ENCODE assay signal across 16 cellular contexts in genomic region chr7:69683002-69683401, GRCh38.
DNase-seq lines count a peak whose midpoint lies in the region; ATAC-seq and TF ChIP-seq lines count a peak whose summit lies in the region.
"Had no signal": no experiment of that assay in that cellular context is flagged by ENCODE, and none has a peak within 500 bp of the region (broad histone marks: within the 10 kb centered on the region; RNA-seq: fewer than 3 reads in every experiment).

No MANE protein-coding gene starts in this region.

- no peaks in the 10 kb centered on the region for H3K79me1 ChIP-seq in trophoblast cell (ENCODE audit: low read length)

- H3K36me3 ChIP-seq in trophoblast cell (ENCODE audit: control insufficient read depth in 1 of 2, insufficient read depth in 2 of 2, low read length in 2 of 2): no peaks in the 10 kb centered on the region
- H3K36me3 ChIP-seq: suprapubic skin had no signal

- DNase-seq in NCI-H526 (lab: John Stamatoyannopoulos, UW) (peak; percentile 19 to 48), NCI-H526 treated with DMSO at 0.1 percent for 48 hours (lab: John Stamatoyannopoulos, UW) (no peak), NCI-H69 (lab: John Stamatoyannopoulos, UW) (peak; percentile 91), trophoblast cell (no peak), GM20000 (ENCODE audit: low spot score) (no peak)
- DNase-seq: activated CD4-positive, alpha-beta T cell treated with anti-CD3 and anti-CD28 coated beads, Interleukin-2, amount 50 U/mL, for 1 hour; activated naive CD4-positive, alpha-beta T cell treated with Interleukin-2 at 50 U/mL for 16 hours; C1 segment of cervical spinal cord; foreskin melanocyte; kidney; Right ventricle myocardium superior had no signal

- no peak overlapping the region for H3K27ac ChIP-seq in trophoblast cell (ENCODE audit: low read depth, low read length)
- H3K27ac ChIP-seq: suprapubic skin had no signal

- no peak overlapping the region for H2AK5ac ChIP-seq in trophoblast cell (ENCODE audit: low read length)

- no peak overlapping the region for H2BK12ac ChIP-seq in trophoblast cell (ENCODE audit: low read length)

- peaks cover 6 to 11% of the 10 kb centered on the region in 2 experiments for H3K4me1 ChIP-seq in trophoblast cell (ENCODE audit: control insufficient read depth in 1 of 2, insufficient read depth in 2 of 2, low read length in 2 of 2)

- ATAC-seq in HG02610 (IDR thresholded peaks at IDR 0.05; ENCODE audit: unreplicated experiment): peak; percentile 51
- no peak for ATAC-seq in GM21786 (IDR thresholded peaks at IDR 0.05; ENCODE audit: unreplicated experiment)
- ATAC-seq in esophagus mucosa: no peak
- ATAC-seq: HCT116 had no signal

- H3K9ac ChIP-seq in trophoblast cell (ENCODE audit: low read length): peak overlapping the region; percentile 54

- H3K23ac ChIP-seq in trophoblast cell (ENCODE audit: low read length): no peak overlapping the region

- no peaks in the 10 kb centered on the region for H3K9me3 ChIP-seq in trophoblast cell (ENCODE audit: insufficient read depth, low read depth, low read length)
- H3K9me3 ChIP-seq: suprapubic skin had no signal

- no peak overlapping the region for H2AFZ ChIP-seq in trophoblast cell (ENCODE audit: insufficient read depth, low read length, poor library complexity)

- no peak overlapping the region for H4K12ac ChIP-seq in trophoblast cell (ENCODE audit: low read depth, low read length)

- TF ChIP-seq CTCF in GM20000 (IDR thresholded peaks at IDR 0.05; ENCODE audit: extremely low read depth, missing control alignments): no peak

- H3K4ac ChIP-seq in trophoblast cell (ENCODE audit: low read depth, low read length): no peak overlapping the region

- no peaks in the 10 kb centered on the region for H3K79me2 ChIP-seq in trophoblast cell (ENCODE audit: control insufficient read depth, insufficient read depth, low read length, poor library complexity)

- no peak overlapping the region for H2BK120ac ChIP-seq in trophoblast cell (ENCODE audit: insufficient read depth, low read length, poor library complexity)

- no peak overlapping the region for H2BK5ac ChIP-seq in trophoblast cell (ENCODE audit: low read depth, low read length, poor library complexity)

- no peak overlapping the region for H3K18ac ChIP-seq in trophoblast cell (ENCODE audit: low read length)

- H3K14ac ChIP-seq in trophoblast cell (ENCODE audit: low read length): no peak overlapping the region

- no peak overlapping the region for H4K8ac ChIP-seq in trophoblast cell (ENCODE audit: low read depth, low read length)

- H3K4me3 ChIP-seq in trophoblast cell (ENCODE audit: low read depth, low read length): no peak overlapping the region
- H3K4me3 ChIP-seq: suprapubic skin had no signal

- no peak overlapping the region for H4K91ac ChIP-seq in trophoblast cell (ENCODE audit: low read depth, low read length)

- no peaks in the 10 kb centered on the region for H3K27me3 ChIP-seq in trophoblast cell (ENCODE audit: insufficient read depth, low read length)
- H3K27me3 ChIP-seq: suprapubic skin had no signal

- no CpG with 5 or more reads among the region's 8 CpGs for WGBS in trophoblast cell (ENCODE audit: extremely low coverage, insufficient coverage, insufficient read length)

- no peak overlapping the region for H3K4me2 ChIP-seq in trophoblast cell (ENCODE audit: low read length)

Comparison
In these comparisons a context has a peak if more than half of its experiments do, and no peak if none do; other contexts are left out.
1. DNase-seq: peak in NCI-H526 (2 of 2) and NCI-H69 (single experiment); none in NCI-H526 treated with DMSO at 0.1 percent for 48 hours (single experiment), trophoblast cell (0 of 2) and GM20000 (single experiment).